ENCODE assay signal across 1 cellular context in genomic region chr4:2008671-2008920, GRCh38.
TF ChIP-seq lines count a peak whose summit lies in the region.

No MANE protein-coding gene starts in this region.

TF ChIP-seq in HCT116, 20 proteins besides CTCF, POLR2A, EP300 and RAD21 (continued from another document):
- TF ChIP-seq EGR1 (IDR thresholded peaks at IDR 0.05; ENCODE audit: low read depth) = no peak
- no peak for TF ChIP-seq SP1 (IDR thresholded peaks at IDR 0.05; ENCODE audit: low read depth)
- TF ChIP-seq ZFX (IDR thresholded peaks at IDR 0.05) = no peak
- TF ChIP-seq EZH2phosphoT487 (IDR thresholded peaks at IDR 0.05; ENCODE audit: borderline replicate concordance) = no peak
- TF ChIP-seq, protein P1, sequence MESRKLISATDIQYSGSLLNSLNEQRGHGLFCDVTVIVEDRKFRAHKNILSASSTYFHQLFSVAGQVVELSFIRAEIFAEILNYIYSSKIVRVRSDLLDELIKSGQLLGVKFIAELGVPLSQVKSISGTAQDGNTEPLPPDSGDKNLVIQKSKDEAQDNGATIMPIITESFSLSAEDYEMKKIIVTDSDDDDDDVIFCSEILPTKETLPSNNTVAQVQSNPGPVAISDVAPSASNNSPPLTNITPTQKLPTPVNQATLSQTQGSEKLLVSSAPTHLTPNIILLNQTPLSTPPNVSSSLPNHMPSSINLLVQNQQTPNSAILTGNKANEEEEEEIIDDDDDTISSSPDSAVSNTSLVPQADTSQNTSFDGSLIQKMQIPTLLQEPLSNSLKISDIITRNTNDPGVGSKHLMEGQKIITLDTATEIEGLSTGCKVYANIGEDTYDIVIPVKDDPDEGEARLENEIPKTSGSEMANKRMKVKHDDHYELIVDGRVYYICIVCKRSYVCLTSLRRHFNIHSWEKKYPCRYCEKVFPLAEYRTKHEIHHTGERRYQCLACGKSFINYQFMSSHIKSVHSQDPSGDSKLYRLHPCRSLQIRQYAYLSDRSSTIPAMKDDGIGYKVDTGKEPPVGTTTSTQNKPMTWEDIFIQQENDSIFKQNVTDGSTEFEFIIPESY (IDR thresholded peaks at IDR 0.05; ENCODE audit: extremely low read depth, insufficient replicate concordance, low read length) = no peak
- no peak for TF ChIP-seq ELF1 (IDR thresholded peaks at IDR 0.05; ENCODE audit: borderline replicate concordance, low read depth)
- no peak for TF ChIP-seq CBX3 (IDR thresholded peaks at IDR 0.05; ENCODE audit: low read depth)
- TF ChIP-seq TCF7L2 (IDR thresholded peaks at IDR 0.05; ENCODE audit: borderline replicate concordance, extremely low read depth, insufficient read depth, insufficient read length) = no peak
- TF ChIP-seq ZNF274 (IDR thresholded peaks at IDR 0.05; ENCODE audit: low read depth, low read length) = no peak
- TF ChIP-seq JUND (IDR thresholded peaks at IDR 0.05) = no peak
- TF ChIP-seq YY1 (IDR thresholded peaks at IDR 0.05; ENCODE audit: extremely low read depth, insufficient replicate concordance, low read depth, low read length) = no peak
TF ChIP-seq in HCT116: peak in this region for 0.
